1 cellular context compared by ENCODE assay signal in the genomic region with DNA sequence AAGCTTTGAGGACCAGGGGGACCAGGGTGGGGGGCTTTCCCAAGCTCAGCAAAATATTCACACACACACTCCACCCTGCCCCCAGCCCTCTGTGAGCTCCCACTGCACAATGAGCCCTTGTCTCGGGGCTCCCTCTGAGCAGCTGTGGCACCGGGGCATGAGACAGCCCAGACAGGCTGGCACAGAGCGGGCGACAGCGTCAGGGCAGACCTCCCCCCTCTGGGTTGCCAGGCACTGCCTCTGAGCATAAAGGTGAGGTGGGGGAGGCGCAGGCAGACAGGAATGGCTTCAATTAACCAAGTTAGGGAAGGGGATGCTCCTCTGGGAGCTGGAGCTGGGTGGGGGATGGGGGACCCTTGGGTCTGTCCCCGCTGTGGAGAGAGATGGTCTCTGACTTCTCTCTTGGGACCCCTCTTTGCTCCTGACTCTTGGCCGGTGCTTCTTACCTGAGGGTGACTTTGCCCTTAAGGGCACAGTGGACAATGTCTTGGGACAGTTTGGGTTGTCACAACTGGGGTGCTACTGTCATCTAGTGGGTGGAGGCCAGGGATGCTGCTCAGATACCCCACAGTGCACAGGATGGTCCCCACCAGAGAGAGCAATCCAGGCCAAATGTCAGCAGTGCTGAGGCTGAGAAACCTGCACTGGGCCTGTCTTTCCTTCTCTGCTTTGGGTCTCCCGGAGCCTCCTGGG.
TF ChIP-seq lines count a peak whose summit lies in the region.

No MANE protein-coding gene starts in this region.

TF ChIP-seq in H1, 55 proteins besides CTCF, POLR2A, EP300 and RAD21:
- TF ChIP-seq SAP30 (IDR thresholded peaks at IDR 0.05; ENCODE audit: insufficient read depth, insufficient replicate concordance, low read length) (no peak), GABPA (IDR thresholded peaks at IDR 0.05; ENCODE audit: borderline replicate concordance, insufficient read depth, low read length) (no peak), BACH1 (IDR thresholded peaks at IDR 0.05; ENCODE audit: low read length) (no peak), CHD2 (IDR thresholded peaks at IDR 0.05; ENCODE audit: low read length) (no peak), SUZ12 (IDR thresholded peaks at IDR 0.05; ENCODE audit: low read length) (no peak), RXRA (IDR thresholded peaks at IDR 0.05; ENCODE audit: insufficient read depth, low read depth, low read length) (no peak), CBX5 (IDR thresholded peaks at IDR 0.05; ENCODE audit: low read depth, low read length) (no peak), SP4 (IDR thresholded peaks at IDR 0.05; ENCODE audit: low read length) (no peak), CREB1 (IDR thresholded peaks at IDR 0.05) (no peak), RFX5 (IDR thresholded peaks at IDR 0.05; ENCODE audit: borderline replicate concordance, low read depth, low read length) (no peak), POLR2AphosphoS5 (IDR thresholded peaks at IDR 0.05; ENCODE audit: low read depth, low read length) (no peak), BRCA1 (IDR thresholded peaks at IDR 0.05; ENCODE audit: low read depth, low read length) (no peak), NRF1 (IDR thresholded peaks at IDR 0.05; ENCODE audit: low read depth, low read length) (no peak), SIX5 (IDR thresholded peaks at IDR 0.05; ENCODE audit: low read depth, low read length) (no peak), TAF1 (IDR thresholded peaks at IDR 0.05; ENCODE audit: low read depth, low read length) (no peak), MAFK (IDR thresholded peaks at IDR 0.05; ENCODE audit: low read depth, low read length) (no peak), CTBP2 (IDR thresholded peaks at IDR 0.05; ENCODE audit: borderline replicate concordance, insufficient read depth, insufficient read length, low read length) (no peak), RBBP5 (IDR thresholded peaks at IDR 0.05; ENCODE audit: borderline replicate concordance, low read depth, low read length) (no peak)
- TF ChIP-seq, protein P1, sequence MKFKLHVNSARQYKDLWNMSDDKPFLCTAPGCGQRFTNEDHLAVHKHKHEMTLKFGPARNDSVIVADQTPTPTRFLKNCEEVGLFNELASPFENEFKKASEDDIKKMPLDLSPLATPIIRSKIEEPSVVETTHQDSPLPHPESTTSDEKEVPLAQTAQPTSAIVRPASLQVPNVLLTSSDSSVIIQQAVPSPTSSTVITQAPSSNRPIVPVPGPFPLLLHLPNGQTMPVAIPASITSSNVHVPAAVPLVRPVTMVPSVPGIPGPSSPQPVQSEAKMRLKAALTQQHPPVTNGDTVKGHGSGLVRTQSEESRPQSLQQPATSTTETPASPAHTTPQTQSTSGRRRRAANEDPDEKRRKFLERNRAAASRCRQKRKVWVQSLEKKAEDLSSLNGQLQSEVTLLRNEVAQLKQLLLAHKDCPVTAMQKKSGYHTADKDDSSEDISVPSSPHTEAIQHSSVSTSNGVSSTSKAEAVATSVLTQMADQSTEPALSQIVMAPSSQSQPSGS (IDR thresholded peaks at IDR 0.05; ENCODE audit: low read length), result no peak
